In the genomic region with DNA sequence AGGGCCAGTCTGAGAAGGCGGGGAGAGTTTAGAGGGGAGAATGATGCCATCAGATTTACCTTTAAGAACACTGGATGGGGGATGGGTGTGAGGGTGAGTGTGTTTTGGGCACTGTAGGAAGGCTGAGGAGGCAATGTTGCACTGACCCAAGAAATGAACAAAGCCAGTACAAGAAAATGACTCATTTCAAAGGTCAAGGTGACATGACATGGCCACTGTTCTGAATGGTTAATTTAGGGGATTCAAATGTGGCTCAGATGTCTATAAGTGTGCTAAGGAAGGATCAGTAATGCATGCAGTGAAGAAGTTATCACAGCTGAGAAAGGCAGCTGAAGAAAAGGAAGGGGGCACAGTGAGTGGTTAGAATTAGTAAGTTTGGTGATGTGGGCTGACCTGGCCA, we compare ENCODE assay signal across 20 cellular contexts.
DNase-seq lines count a peak whose midpoint lies in the region; ATAC-seq, FAIRE-seq and TF ChIP-seq lines count a peak whose summit lies in the region.
"Had no signal": no experiment of that assay in that cellular context is flagged by ENCODE, and none has a peak within 500 bp of the region (broad histone marks: within the 10 kb centered on the region; RNA-seq: fewer than 3 reads in every experiment).

No MANE protein-coding gene starts in this region.

- H3K4me3 ChIP-seq in bronchial epithelial cell (ENCODE audit: low read depth, low read length), result no peak overlapping the region
- H3K4me3 ChIP-seq in neural progenitor cell, result no peak overlapping the region
- H3K4me3 ChIP-seq in Peyer's patch, result no peak overlapping the region
- H3K4me3 ChIP-seq: BLaER1, GM23338 had no signal

- H3K27ac ChIP-seq in neural progenitor cell, result no peak overlapping the region
- H3K27ac ChIP-seq in Peyer's patch, result no peak overlapping the region
- H3K27ac ChIP-seq: BLaER1, C4-2B had no signal

- TF ChIP-seq CTCF in WTC11 (IDR thresholded peaks at IDR 0.05) (no peak), bronchial epithelial cell (IDR thresholded peaks at IDR 0.05; ENCODE audit: insufficient read depth, low read length, severe bottlenecking) (no peak), neural progenitor cell (IDR thresholded peaks at IDR 0.05) (no peak), Peyer's patch (IDR thresholded peaks at IDR 0.05) (no peak)

- ATAC-seq in WTC11 (peak; percentile 23; the same call in 1 of the 2 replicates), GM18861 (IDR thresholded peaks at IDR 0.05; ENCODE audit: unreplicated experiment) (no peak)
- ATAC-seq: CD8-positive, alpha-beta T cell; GM23338; HCT116 had no signal

- H3K36me3 ChIP-seq in bronchial epithelial cell (ENCODE audit: control insufficient read depth, insufficient read depth, low read length) (no peaks in the 10 kb centered on the region), neural progenitor cell (no peaks in the 10 kb centered on the region), Peyer's patch (no peaks in the 10 kb centered on the region)
- H3K36me3 ChIP-seq: BLaER1 had no signal

- CTCF ChIA-PET in WTC11 (lab: Charles Lee), result no interaction called here

- H3K4me1 Mint-ChIP-seq in WTC11 (no peaks in the 10 kb centered on the region), neural progenitor cell (peaks cover 9% of the 10 kb centered on the region)
- H3K4me1 Mint-ChIP-seq: B cell; CD4-positive, CD25-positive, alpha-beta regulatory T cell had no signal

- H2AFZ ChIP-seq in neural progenitor cell (replicated peaks), result no peak overlapping the region
- H2AFZ ChIP-seq: GM23338 had no signal

- H3K9me3 Mint-ChIP-seq in WTC11 (no peaks in the 10 kb centered on the region), neural progenitor cell (no peaks in the 10 kb centered on the region)
- H3K9me3 Mint-ChIP-seq: GM23338, H9 had no signal

- H3K27ac Mint-ChIP-seq in WTC11 (no peak overlapping the region), neural progenitor cell (peak overlapping the region; percentile 10)
- H3K27ac Mint-ChIP-seq: B cell; CD4-positive, CD25-positive, alpha-beta regulatory T cell; CD8-positive, alpha-beta T cell; GM23338; H9 had no signal

- H3K4me2 ChIP-seq in neural progenitor cell, result no peak overlapping the region
- H3K4me2 ChIP-seq: BLaER1, GM23338 had no signal

- no peaks in the 10 kb centered on the region for H3F3A ChIP-seq in neural progenitor cell (ENCODE audit: low read depth)

- DNase-seq in WTC11 (ENCODE audit: low spot score) (no peak), bronchial epithelial cell (ENCODE audit: low read depth) (no peak), neural progenitor cell (ENCODE audit: low spot score) (no peak), NCI-H748 treated with DMSO at 0.1 percent for 48 hours (lab: John Stamatoyannopoulos, UW) (no peak), Peyer's patch (no peak)
- DNase-seq: Caco-2; CD4-positive, CD25-positive, alpha-beta regulatory T cell; CD8-positive, alpha-beta T cell; DMS153; DND-41; H9 had no signal

- H3K27me3 Mint-ChIP-seq in WTC11 (ENCODE audit: low read depth) (no peaks in the 10 kb centered on the region), neural progenitor cell (ENCODE audit: insufficient read depth, low read depth) (peaks cover 4% of the 10 kb centered on the region)
- H3K27me3 Mint-ChIP-seq: CD4-positive, CD25-positive, alpha-beta regulatory T cell had no signal

- no peak for TF ChIP-seq POLR2A in Peyer's patch (IDR thresholded peaks at IDR 0.05)

- H3K4me1 ChIP-seq in neural progenitor cell (no peaks in the 10 kb centered on the region), Peyer's patch (no peaks in the 10 kb centered on the region)
- H3K4me1 ChIP-seq: BLaER1, Caco-2 had no signal

- H3K36me3 Mint-ChIP-seq in WTC11, result no peaks in the 10 kb centered on the region
- no peaks in the 10 kb centered on the region for H3K36me3 Mint-ChIP-seq in neural progenitor cell
- H3K36me3 Mint-ChIP-seq: CD4-positive, CD25-positive, alpha-beta regulatory T cell; CD8-positive, alpha-beta T cell had no signal

- H3K9me3 ChIP-seq in neural progenitor cell (ENCODE audit: low read depth) (no peaks in the 10 kb centered on the region), Peyer's patch (no peaks in the 10 kb centered on the region)
- H3K9me3 ChIP-seq: BLaER1, Caco-2 had no signal

- POLR2A ChIA-PET in WTC11 (lab: Charles Lee), result no interaction called here

- H3K27me3 ChIP-seq in bronchial epithelial cell (ENCODE audit: control insufficient read depth, insufficient read depth, low read length) (no peaks in the 10 kb centered on the region), neural progenitor cell (no peaks in the 10 kb centered on the region), Peyer's patch (no peaks in the 10 kb centered on the region)
- H3K27me3 ChIP-seq: BLaER1 had no signal

- H3K4me3 Mint-ChIP-seq in WTC11, result no peak overlapping the region
- H3K4me3 Mint-ChIP-seq in neural progenitor cell, result no peak overlapping the region
- H3K4me3 Mint-ChIP-seq: B cell; CD4-positive, CD25-positive, alpha-beta regulatory T cell; CD8-positive, alpha-beta T cell; GM23338; H9 had no signal

- peak; percentile 18 for FAIRE-seq in bronchial epithelial cell (lab: Jason Lieb, UNC)
- FAIRE-seq: G401.6, GM12892, GM19239 had no signal

- H3K79me2 ChIP-seq in neural progenitor cell (ENCODE audit: low read depth), result no peaks in the 10 kb centered on the region

- H4K20me1 ChIP-seq in neural progenitor cell (ENCODE audit: low read depth), result no peaks in the 10 kb centered on the region
- H4K20me1 ChIP-seq: BLaER1 had no signal

- H3K9ac ChIP-seq in neural progenitor cell, result no peak overlapping the region
- H3K9ac ChIP-seq: BLaER1 had no signal

TF ChIP-seq in WTC11, 78 proteins besides CTCF, POLR2A, EP300 and RAD21 (continues in another document):
- TF ChIP-seq, protein P1, sequence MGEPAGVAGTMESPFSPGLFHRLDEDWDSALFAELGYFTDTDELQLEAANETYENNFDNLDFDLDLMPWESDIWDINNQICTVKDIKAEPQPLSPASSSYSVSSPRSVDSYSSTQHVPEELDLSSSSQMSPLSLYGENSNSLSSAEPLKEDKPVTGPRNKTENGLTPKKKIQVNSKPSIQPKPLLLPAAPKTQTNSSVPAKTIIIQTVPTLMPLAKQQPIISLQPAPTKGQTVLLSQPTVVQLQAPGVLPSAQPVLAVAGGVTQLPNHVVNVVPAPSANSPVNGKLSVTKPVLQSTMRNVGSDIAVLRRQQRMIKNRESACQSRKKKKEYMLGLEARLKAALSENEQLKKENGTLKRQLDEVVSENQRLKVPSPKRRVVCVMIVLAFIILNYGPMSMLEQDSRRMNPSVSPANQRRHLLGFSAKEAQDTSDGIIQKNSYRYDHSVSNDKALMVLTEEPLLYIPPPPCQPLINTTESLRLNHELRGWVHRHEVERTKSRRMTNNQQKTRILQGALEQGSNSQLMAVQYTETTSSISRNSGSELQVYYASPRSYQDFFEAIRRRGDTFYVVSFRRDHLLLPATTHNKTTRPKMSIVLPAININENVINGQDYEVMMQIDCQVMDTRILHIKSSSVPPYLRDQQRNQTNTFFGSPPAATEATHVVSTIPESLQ (CRISPR knock-in tag; IDR thresholded peaks at IDR 0.05), result no peak
- TF ChIP-seq, protein P2, sequence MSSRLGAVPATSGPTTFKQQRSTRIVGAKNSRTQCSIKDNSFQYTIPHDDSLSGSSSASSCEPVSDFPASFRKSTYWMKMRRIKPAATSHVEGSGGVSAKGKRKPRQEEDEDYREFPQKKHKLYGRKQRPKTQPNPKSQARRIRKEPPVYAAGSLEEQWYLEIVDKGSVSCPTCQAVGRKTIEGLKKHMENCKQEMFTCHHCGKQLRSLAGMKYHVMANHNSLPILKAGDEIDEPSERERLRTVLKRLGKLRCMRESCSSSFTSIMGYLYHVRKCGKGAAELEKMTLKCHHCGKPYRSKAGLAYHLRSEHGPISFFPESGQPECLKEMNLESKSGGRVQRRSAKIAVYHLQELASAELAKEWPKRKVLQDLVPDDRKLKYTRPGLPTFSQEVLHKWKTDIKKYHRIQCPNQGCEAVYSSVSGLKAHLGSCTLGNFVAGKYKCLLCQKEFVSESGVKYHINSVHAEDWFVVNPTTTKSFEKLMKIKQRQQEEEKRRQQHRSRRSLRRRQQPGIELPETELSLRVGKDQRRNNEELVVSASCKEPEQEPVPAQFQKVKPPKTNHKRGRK (CRISPR knock-in tag; IDR thresholded peaks at IDR 0.05; ENCODE audit: borderline replicate concordance), result no peak
- TF ChIP-seq, protein P3, sequence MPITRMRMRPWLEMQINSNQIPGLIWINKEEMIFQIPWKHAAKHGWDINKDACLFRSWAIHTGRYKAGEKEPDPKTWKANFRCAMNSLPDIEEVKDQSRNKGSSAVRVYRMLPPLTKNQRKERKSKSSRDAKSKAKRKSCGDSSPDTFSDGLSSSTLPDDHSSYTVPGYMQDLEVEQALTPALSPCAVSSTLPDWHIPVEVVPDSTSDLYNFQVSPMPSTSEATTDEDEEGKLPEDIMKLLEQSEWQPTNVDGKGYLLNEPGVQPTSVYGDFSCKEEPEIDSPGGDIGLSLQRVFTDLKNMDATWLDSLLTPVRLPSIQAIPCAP (CRISPR knock-in tag; IDR thresholded peaks at IDR 0.05), result no peak
- TF ChIP-seq ZNF219 (CRISPR knock-in tag; IDR thresholded peaks at IDR 0.05; ENCODE audit: borderline replicate concordance) (no peak), SP1 (CRISPR knock-in tag; conservative IDR thresholded peaks at IDR 0.05) (no peak), SOX15 (CRISPR knock-in tag; IDR thresholded peaks at IDR 0.05) (no peak), TEAD1 (CRISPR knock-in tag; IDR thresholded peaks at IDR 0.05) (no peak), KAT7 (CRISPR knock-in tag; IDR thresholded peaks at IDR 0.05; ENCODE audit: borderline replicate concordance) (no peak)
